ENCODE assay signal across 15 cellular contexts in genomic region chr10:124680675-124681074, GRCh38.
DNase-seq lines count a peak whose midpoint lies in the region; ATAC-seq and TF ChIP-seq lines count a peak whose summit lies in the region.
"Had no signal": no experiment of that assay in that cellular context is flagged by ENCODE, and none has a peak within 500 bp of the region (broad histone marks: within the 10 kb centered on the region; RNA-seq: fewer than 3 reads in every experiment).

No MANE protein-coding gene starts in this region.

- no peak for TF ChIP-seq POLR2A in sigmoid colon (IDR thresholded peaks at IDR 0.05)

- TF ChIP-seq EP300 in sigmoid colon (IDR thresholded peaks at IDR 0.05): peak in 1 of 4 donors; percentile 8

- H3K36me3 Mint-ChIP-seq in CD4-positive, CD25-positive, alpha-beta regulatory T cell: peaks cover 38% of the 10 kb centered on the region
- peaks cover 11% of the 10 kb centered on the region for H3K36me3 Mint-ChIP-seq in T-helper 17 cell (ENCODE audit: low read depth)
- H3K36me3 Mint-ChIP-seq in activated naive CD8-positive, alpha-beta T cell treated with anti-CD3 and anti-CD28 coated beads for 36 hours: peaks cover 21% of the 10 kb centered on the region

- H3K9me3 Mint-ChIP-seq in CD4-positive, CD25-positive, alpha-beta regulatory T cell: no peaks in the 10 kb centered on the region
- no peaks in the 10 kb centered on the region for H3K9me3 Mint-ChIP-seq in activated naive CD8-positive, alpha-beta T cell treated with anti-CD3 and anti-CD28 coated beads for 36 hours
- H3K9me3 Mint-ChIP-seq: brain had no signal

- no peak overlapping the region for H3K4me3 ChIP-seq in CD4-positive, CD25-positive, alpha-beta regulatory T cell (ENCODE audit: low read depth, low read length)
- H3K4me3 ChIP-seq in sigmoid colon: no peak overlapping the region
- H3K4me3 ChIP-seq: GM12878 had no signal

- no peaks in the 10 kb centered on the region for H3K9me3 ChIP-seq in CD4-positive, CD25-positive, alpha-beta regulatory T cell (ENCODE audit: control insufficient read depth in 2 of 2, low read length in 2 of 2)
- H3K9me3 ChIP-seq in T-helper 17 cell (ENCODE audit: control insufficient read depth, low read length, poor library complexity, severe bottlenecking) (no peaks in the 10 kb centered on the region), sigmoid colon (no peaks in the 10 kb centered on the region)

- H3K36me3 ChIP-seq in CD4-positive, CD25-positive, alpha-beta regulatory T cell (ENCODE audit: control insufficient read depth, insufficient read depth, low read length): peaks cover 33% of the 10 kb centered on the region
- peaks cover 6 to 20% (median 13%) of the 10 kb centered on the region in 4 donors for H3K36me3 ChIP-seq in sigmoid colon

- intact Hi-C loops in cardiac septum (cut with DNase I) (loop anchor here (10.0 kb wide), 1 partner anchor 54 kb away; no protein-coding TSS in a partner anchor), sigmoid colon (cut with DNase I) (no loop called here)

- H3K27ac Mint-ChIP-seq in CD4-positive, CD25-positive, alpha-beta regulatory T cell: peak overlapping the region; percentile 74 to 99 (median 98)
- H3K27ac Mint-ChIP-seq in T-helper 17 cell: peak overlapping the region; percentile 96
- H3K27ac Mint-ChIP-seq in activated naive CD8-positive, alpha-beta T cell treated with anti-CD3 and anti-CD28 coated beads for 36 hours: no peak overlapping the region

- no peaks in the 10 kb centered on the region for H3K27me3 ChIP-seq in CD4-positive, CD25-positive, alpha-beta regulatory T cell (ENCODE audit: control insufficient read depth, insufficient read depth, low read length)
- H3K27me3 ChIP-seq in sigmoid colon: no peaks in the 10 kb centered on the region

- ATAC-seq in CD4-positive, CD25-positive, alpha-beta regulatory T cell (ENCODE audit: low read depth in 2 of 2): no peak
- ATAC-seq in T-helper 17 cell (no peak), GM21717 (IDR thresholded peaks at IDR 0.05; ENCODE audit: unreplicated experiment) (no peak)
- ATAC-seq: GM12878, SK-N-SH treated with all-trans-retinoic acid at 6 μM for 48 hours had no signal

- peak overlapping the region in 3 of 4 donors; percentile 6 to 86 (median 42) for H3K4me3 Mint-ChIP-seq in CD4-positive, CD25-positive, alpha-beta regulatory T cell
- peak overlapping the region; percentile 47 for H3K4me3 Mint-ChIP-seq in T-helper 17 cell
- no peak overlapping the region for H3K4me3 Mint-ChIP-seq in activated naive CD8-positive, alpha-beta T cell treated with anti-CD3 and anti-CD28 coated beads for 36 hours
- H3K4me3 Mint-ChIP-seq: brain had no signal

- H3K4me1 Mint-ChIP-seq in CD4-positive, CD25-positive, alpha-beta regulatory T cell: peaks cover 42 to 96% (median 79%) of the 10 kb centered on the region in 4 donors
- peaks cover 71% of the 10 kb centered on the region for H3K4me1 Mint-ChIP-seq in T-helper 17 cell
- peaks cover 72% of the 10 kb centered on the region for H3K4me1 Mint-ChIP-seq in activated naive CD8-positive, alpha-beta T cell treated with anti-CD3 and anti-CD28 coated beads for 36 hours

- H3K4me1 ChIP-seq in CD4-positive, CD25-positive, alpha-beta regulatory T cell (ENCODE audit: control insufficient read depth, insufficient read depth, low read length, poor library complexity, severe bottlenecking): peaks cover 93% of the 10 kb centered on the region
- peaks cover 0 to 62% (median 45%) of the 10 kb centered on the region in 4 donors for H3K4me1 ChIP-seq in sigmoid colon

- TF ChIP-seq CTCF in sigmoid colon (IDR thresholded peaks at IDR 0.05): no peak

- H3K27me3 Mint-ChIP-seq in CD4-positive, CD25-positive, alpha-beta regulatory T cell: peaks cover 4% of the 10 kb centered on the region
- no peaks in the 10 kb centered on the region for H3K27me3 Mint-ChIP-seq in T-helper 17 cell
- H3K27me3 Mint-ChIP-seq in activated naive CD8-positive, alpha-beta T cell treated with anti-CD3 and anti-CD28 coated beads for 36 hours: no peaks in the 10 kb centered on the region
- H3K27me3 Mint-ChIP-seq: brain had no signal

- peak overlapping the region; percentile 73 for H3K27ac ChIP-seq in CD4-positive, CD25-positive, alpha-beta regulatory T cell (ENCODE audit: insufficient read depth, low read length, poor library complexity, severe bottlenecking)
- peak overlapping the region in 2 of 4 donors; percentile 12 to 24 for H3K27ac ChIP-seq in sigmoid colon

- 74 to 76% methylated on average over 7 of the region's 7 CpGs for WGBS in sigmoid colon, 2 donors

- no peak for DNase-seq in CD4-positive, CD25-positive, alpha-beta regulatory T cell
- no peak for DNase-seq in T-helper 17 cell
- DNase-seq in cardiac septum (ENCODE audit: low spot score): peak; percentile 91
- peak; percentile 83 for DNase-seq in sigmoid colon
- DNase-seq in activated naive CD8-positive, alpha-beta T cell treated with anti-CD3 and anti-CD28 coated beads for 36 hours: no peak
- no peak for DNase-seq in NCI-H82 treated with DMSO at 0.1 percent for 48 hours (lab: John Stamatoyannopoulos, UW; ENCODE audit: unreplicated experiment)
- no peak for DNase-seq in activated T-cell treated with anti-CD3 and anti-CD28 coated beads, Interleukin-2, amount 50 U/mL, for 1 hour
- DNase-seq: activated CD8-positive, alpha-beta memory T cell treated with anti-CD3 and anti-CD28 coated beads, Interleukin-2, amount 50 U/mL, for 4 hours; KG1; NCI-H2227 treated with DMSO at 0.1 percent for 48 hours; stimulated activated CD4-positive, alpha-beta T cell treated with anti-CD3 and anti-CD28 coated beads, Interleukin-2, amount 100 ng/mL, for 48 hours had no signal

Comparison
In these comparisons a context has a peak if more than half of its experiments do, and no peak if none do; other contexts are left out.
1. DNase-seq: peak in cardiac septum (single experiment) and sigmoid colon (single experiment); none in CD4-positive, CD25-positive, alpha-beta regulatory T cell (0 of 3), T-helper 17 cell (0 of 3), activated naive CD8-positive, alpha-beta T cell treated with anti-CD3 and anti-CD28 coated beads for 36 hours (single experiment), NCI-H82 treated with DMSO at 0.1 percent for 48 hours (single experiment) and activated T-cell treated with anti-CD3 and anti-CD28 coated beads, Interleukin-2, amount 50 U/mL, for 1 hour (single experiment).